Comparison of ENCODE assay signal across 8 cellular contexts in genomic region chr15:31266712-31267111, GRCh38.
DNase-seq lines count a peak whose midpoint lies in the region; ATAC-seq lines count a peak whose summit lies in the region.

No MANE protein-coding gene starts in this region.

- H3K4me2 ChIP-seq in BLaER1 treated with 17β-estradiol and CSF1 and Interleukin-3, amounts not matched to agents 10 nM and 100 nM = peak overlapping the region; percentile 89 to 99 (median 96)

- no peaks in the 10 kb centered on the region for H3K27me3 ChIP-seq in BLaER1 treated with 17β-estradiol and CSF1 and Interleukin-3, amounts not matched to agents 10 nM and 100 nM

- peak; percentile 42 for DNase-seq in islet precursor cell
- no peak for DNase-seq in stimulated activated CD8-positive, alpha-beta memory T cell treated with anti-CD3 and anti-CD28 coated beads, Interleukin-4, amount 100 ng/mL, for 48 hours
- no peak for DNase-seq in stimulated activated naive CD4-positive, alpha-beta T cell treated with Interleukin-2 at 50 U/mL for 16 hours (lab: John Stamatoyannopoulos, UW)
- DNase-seq in OCI-M1 (lab: John Stamatoyannopoulos, UW) = no peak
- DNase-seq in hepatic stellate cell (ENCODE audit: low spot score) = no peak

- ATAC-seq in GM19467 (IDR thresholded peaks at IDR 0.05; ENCODE audit: unreplicated experiment) = peak; percentile 20
- peak; percentile 11 for ATAC-seq in HG03521 (IDR thresholded peaks at IDR 0.05; ENCODE audit: unreplicated experiment)

- H3K27ac ChIP-seq in BLaER1 treated with 17β-estradiol and CSF1 and Interleukin-3, amounts not matched to agents 10 nM and 100 nM = peak overlapping the region; percentile 73 to 100 (median 98); a peak in 21 of 22 replicates

- no peaks in the 10 kb centered on the region for H3K9me3 ChIP-seq in BLaER1 treated with 17β-estradiol and CSF1 and Interleukin-3, amounts not matched to agents 10 nM and 100 nM (replicated peaks in 1 of 11)

- H4K20me1 ChIP-seq in BLaER1 treated with 17β-estradiol and CSF1 and Interleukin-3, amounts not matched to agents 10 nM and 100 nM = no peaks in the 10 kb centered on the region

- H3K36me3 ChIP-seq in BLaER1 treated with 17β-estradiol and CSF1 and Interleukin-3, amounts not matched to agents 10 nM and 100 nM = no peaks in the 10 kb centered on the region

- H3K9ac ChIP-seq in BLaER1 treated with 17β-estradiol and CSF1 and Interleukin-3, amounts not matched to agents 10 nM and 100 nM = peak overlapping the region; percentile 72 to 94 (median 89); a peak in 21 of 22 replicates

- H3K4me1 ChIP-seq in BLaER1 treated with 17β-estradiol and CSF1 and Interleukin-3, amounts not matched to agents 10 nM and 100 nM = peaks cover 87 to 99% (median 97%) of the 10 kb centered on the region in 10 experiments

- peak overlapping the region in 8 of 10 experiments; percentile 0 to 59 (median 44); a peak in 13 of 20 replicates for H3K4me3 ChIP-seq in BLaER1 treated with 17β-estradiol and CSF1 and Interleukin-3, amounts not matched to agents 10 nM and 100 nM
